1 cellular context compared by ENCODE assay signal in the genomic region with DNA sequence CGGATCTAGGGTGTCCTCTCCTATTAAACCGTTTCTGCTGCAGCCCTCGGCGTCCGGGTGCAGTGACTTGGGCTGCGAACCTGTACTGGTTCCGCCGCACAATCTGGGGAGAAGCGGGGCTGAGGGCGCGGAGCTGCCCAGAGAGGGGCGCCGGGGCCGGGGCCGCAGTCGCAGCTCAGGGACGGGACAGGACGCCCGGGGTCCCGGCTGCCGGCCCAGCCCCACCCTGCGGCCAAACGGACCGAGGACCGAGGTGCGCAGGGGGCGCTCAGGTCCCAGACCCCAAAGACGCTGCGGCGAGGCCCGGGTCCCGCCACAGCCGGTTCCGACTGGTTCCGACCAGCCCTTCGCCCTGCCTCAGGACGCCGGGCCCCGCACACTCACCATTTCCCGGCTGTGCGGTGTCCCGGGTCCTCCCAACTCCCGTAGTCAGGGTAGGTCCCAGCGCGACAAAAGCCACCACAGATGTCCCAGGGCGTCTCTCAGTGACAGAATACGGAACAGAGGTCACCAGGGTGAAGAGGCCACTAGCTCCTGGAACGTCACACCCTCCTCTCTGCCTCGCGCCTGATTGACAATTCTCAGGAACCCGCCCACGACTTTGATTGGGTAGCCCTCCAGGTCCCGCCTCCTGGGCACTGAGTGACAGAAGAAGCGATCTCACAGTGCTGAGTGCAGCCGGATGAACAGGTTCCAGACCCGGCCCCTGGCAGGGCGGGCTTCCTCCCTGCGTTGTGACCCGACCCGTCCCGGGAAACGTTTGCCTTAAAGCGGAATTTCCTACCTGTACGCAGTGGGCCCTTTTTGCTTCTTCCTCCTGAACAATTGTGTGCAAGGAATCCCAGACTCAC.
TF ChIP-seq lines count a peak whose summit lies in the region.

ZNF44 (minus strand) TSS at position 576 of the 851 bp plus-strand sequence; CDS start at position 387, 189 bp downstream.

TF ChIP-seq in WTC11, 78 proteins besides CTCF, POLR2A, EP300 and RAD21 (continued from another document and continues in another):
- no peak for TF ChIP-seq ZNF219 (CRISPR knock-in tag; IDR thresholded peaks at IDR 0.05; ENCODE audit: borderline replicate concordance)
- no peak; the same call in 1 of the 2 replicates for TF ChIP-seq FOXK1 (CRISPR knock-in tag; IDR thresholded peaks at IDR 0.05)
- TF ChIP-seq ZBTB43 (CRISPR knock-in tag; IDR thresholded peaks at IDR 0.05), result no peak
- TF ChIP-seq GRHL2 (CRISPR knock-in tag; IDR thresholded peaks at IDR 0.05; ENCODE audit: insufficient replicate concordance, severe bottlenecking), result no peak
- no peak for TF ChIP-seq IRF2 (CRISPR knock-in tag; IDR thresholded peaks at IDR 0.05; ENCODE audit: borderline replicate concordance, low read depth)
- TF ChIP-seq, protein P1, sequence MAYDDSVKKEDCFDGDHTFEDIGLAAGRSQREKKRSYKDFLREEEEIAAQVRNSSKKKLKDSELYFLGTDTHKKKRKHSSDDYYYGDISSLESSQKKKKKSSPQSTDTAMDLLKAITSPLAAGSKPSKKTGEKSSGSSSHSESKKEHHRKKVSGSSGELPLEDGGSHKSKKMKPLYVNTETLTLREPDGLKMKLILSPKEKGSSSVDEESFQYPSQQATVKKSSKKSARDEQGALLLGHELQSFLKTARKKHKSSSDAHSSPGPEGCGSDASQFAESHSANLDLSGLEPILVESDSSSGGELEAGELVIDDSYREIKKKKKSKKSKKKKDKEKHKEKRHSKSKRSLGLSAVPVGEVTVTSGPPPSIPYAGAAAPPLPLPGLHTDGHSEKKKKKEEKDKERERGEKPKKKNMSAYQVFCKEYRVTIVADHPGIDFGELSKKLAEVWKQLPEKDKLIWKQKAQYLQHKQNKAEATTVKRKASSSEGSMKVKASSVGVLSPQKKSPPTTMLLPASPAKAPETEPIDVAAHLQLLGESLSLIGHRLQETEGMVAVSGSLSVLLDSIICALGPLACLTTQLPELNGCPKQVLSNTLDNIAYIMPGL (CRISPR knock-in tag; IDR thresholded peaks at IDR 0.05), result peak; percentile 82
- TF ChIP-seq, protein P2, sequence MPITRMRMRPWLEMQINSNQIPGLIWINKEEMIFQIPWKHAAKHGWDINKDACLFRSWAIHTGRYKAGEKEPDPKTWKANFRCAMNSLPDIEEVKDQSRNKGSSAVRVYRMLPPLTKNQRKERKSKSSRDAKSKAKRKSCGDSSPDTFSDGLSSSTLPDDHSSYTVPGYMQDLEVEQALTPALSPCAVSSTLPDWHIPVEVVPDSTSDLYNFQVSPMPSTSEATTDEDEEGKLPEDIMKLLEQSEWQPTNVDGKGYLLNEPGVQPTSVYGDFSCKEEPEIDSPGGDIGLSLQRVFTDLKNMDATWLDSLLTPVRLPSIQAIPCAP (CRISPR knock-in tag; IDR thresholded peaks at IDR 0.05), result no peak
- no peak for TF ChIP-seq HMGA2 (CRISPR knock-in tag; IDR thresholded peaks at IDR 0.05)
- TF ChIP-seq ATF1 (CRISPR knock-in tag; IDR thresholded peaks at IDR 0.05), result no peak
- TF ChIP-seq ZNF263 (CRISPR knock-in tag; IDR thresholded peaks at IDR 0.05; ENCODE audit: low read depth), result no peak
- TF ChIP-seq OVOL2 (CRISPR knock-in tag; IDR thresholded peaks at IDR 0.05; ENCODE audit: borderline replicate concordance), result no peak
- TF ChIP-seq TCF7 (CRISPR knock-in tag; IDR thresholded peaks at IDR 0.05; ENCODE audit: low read depth), result no peak
- TF ChIP-seq ZNF671 (CRISPR knock-in tag; IDR thresholded peaks at IDR 0.05), result no peak
- peak; percentile 46; the same call in 1 of the 2 replicates for TF ChIP-seq FOXP1 (CRISPR knock-in tag; IDR thresholded peaks at IDR 0.05; ENCODE audit: borderline replicate concordance)
- TF ChIP-seq STAT6 (CRISPR knock-in tag; conservative IDR thresholded peaks at IDR 0.05; ENCODE audit: low read depth), result no peak
- no peak for TF ChIP-seq NFATC4 (CRISPR knock-in tag; IDR thresholded peaks at IDR 0.05)
- 0 out of 2 replicates have a peak, but pooled peaks have one; percentile 51 for TF ChIP-seq ELF4 (CRISPR knock-in tag; IDR thresholded peaks at IDR 0.05; ENCODE audit: low read depth)
- no peak for TF ChIP-seq KAT7 (CRISPR knock-in tag; IDR thresholded peaks at IDR 0.05; ENCODE audit: borderline replicate concordance)
- TF ChIP-seq, protein P3, sequence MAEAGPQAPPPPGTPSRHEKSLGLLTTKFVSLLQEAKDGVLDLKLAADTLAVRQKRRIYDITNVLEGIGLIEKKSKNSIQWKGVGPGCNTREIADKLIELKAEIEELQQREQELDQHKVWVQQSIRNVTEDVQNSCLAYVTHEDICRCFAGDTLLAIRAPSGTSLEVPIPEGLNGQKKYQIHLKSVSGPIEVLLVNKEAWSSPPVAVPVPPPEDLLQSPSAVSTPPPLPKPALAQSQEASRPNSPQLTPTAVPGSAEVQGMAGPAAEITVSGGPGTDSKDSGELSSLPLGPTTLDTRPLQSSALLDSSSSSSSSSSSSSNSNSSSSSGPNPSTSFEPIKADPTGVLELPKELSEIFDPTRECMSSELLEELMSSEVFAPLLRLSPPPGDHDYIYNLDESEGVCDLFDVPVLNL (CRISPR knock-in tag; IDR thresholded peaks at IDR 0.05; ENCODE audit: borderline replicate concordance, low read depth), result no peak
- TF ChIP-seq NFYB (CRISPR knock-in tag; conservative IDR thresholded peaks at IDR 0.05; ENCODE audit: low read depth), result peak; percentile 93
- TF ChIP-seq, protein P4, sequence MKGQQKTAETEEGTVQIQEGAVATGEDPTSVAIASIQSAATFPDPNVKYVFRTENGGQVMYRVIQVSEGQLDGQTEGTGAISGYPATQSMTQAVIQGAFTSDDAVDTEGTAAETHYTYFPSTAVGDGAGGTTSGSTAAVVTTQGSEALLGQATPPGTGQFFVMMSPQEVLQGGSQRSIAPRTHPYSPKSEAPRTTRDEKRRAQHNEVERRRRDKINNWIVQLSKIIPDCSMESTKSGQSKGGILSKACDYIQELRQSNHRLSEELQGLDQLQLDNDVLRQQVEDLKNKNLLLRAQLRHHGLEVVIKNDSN (CRISPR knock-in tag; IDR thresholded peaks at IDR 0.05), result no peak
- no peak for TF ChIP-seq ATF2 (CRISPR knock-in tag; IDR thresholded peaks at IDR 0.05; ENCODE audit: borderline replicate concordance, low read depth)
- no peak for TF ChIP-seq MXD4 (CRISPR knock-in tag; IDR thresholded peaks at IDR 0.05; ENCODE audit: borderline replicate concordance)
- no peak for TF ChIP-seq USF2 (CRISPR knock-in tag; IDR thresholded peaks at IDR 0.05)
- TF ChIP-seq FOXP4 (CRISPR knock-in tag; IDR thresholded peaks at IDR 0.05), result no peak
- no peak for TF ChIP-seq TEAD1 (CRISPR knock-in tag; IDR thresholded peaks at IDR 0.05)
- TF ChIP-seq JAZF1 (CRISPR knock-in tag; IDR thresholded peaks at IDR 0.05), result no peak
- TF ChIP-seq, protein P5, sequence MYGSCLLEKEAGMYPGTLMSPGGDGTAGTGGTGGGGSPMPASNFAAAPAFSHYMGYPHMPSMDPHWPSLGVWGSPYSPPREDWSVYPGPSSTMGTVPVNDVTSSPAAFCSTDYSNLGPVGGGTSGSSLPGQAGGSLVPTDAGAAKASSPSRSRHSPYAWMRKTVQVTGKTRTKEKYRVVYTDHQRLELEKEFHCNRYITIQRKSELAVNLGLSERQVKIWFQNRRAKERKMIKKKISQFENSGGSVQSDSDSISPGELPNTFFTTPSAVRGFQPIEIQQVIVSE (CRISPR knock-in tag; IDR thresholded peaks at IDR 0.05; ENCODE audit: borderline replicate concordance), result no peak
- TF ChIP-seq TP53 (CRISPR knock-in tag; IDR thresholded peaks at IDR 0.05), result peak; percentile 58; the same call in 1 of the 2 replicates
- TF ChIP-seq, protein P6, sequence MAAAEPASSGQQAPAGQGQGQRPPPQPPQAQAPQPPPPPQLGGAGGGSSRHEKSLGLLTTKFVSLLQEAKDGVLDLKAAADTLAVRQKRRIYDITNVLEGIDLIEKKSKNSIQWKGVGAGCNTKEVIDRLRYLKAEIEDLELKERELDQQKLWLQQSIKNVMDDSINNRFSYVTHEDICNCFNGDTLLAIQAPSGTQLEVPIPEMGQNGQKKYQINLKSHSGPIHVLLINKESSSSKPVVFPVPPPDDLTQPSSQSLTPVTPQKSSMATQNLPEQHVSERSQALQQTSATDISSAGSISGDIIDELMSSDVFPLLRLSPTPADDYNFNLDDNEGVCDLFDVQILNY (CRISPR knock-in tag; IDR thresholded peaks at IDR 0.05), result peak; percentile 25; the same call in 1 of the 2 replicates
- TF ChIP-seq FOXJ3 (CRISPR knock-in tag; IDR thresholded peaks at IDR 0.05; ENCODE audit: borderline replicate concordance), result no peak
- TF ChIP-seq SP1 (CRISPR knock-in tag; conservative IDR thresholded peaks at IDR 0.05), result peak; percentile 86
- no peak for TF ChIP-seq ATF6 (CRISPR knock-in tag; IDR thresholded peaks at IDR 0.05)
- no peak for TF ChIP-seq NFE2L1 (CRISPR knock-in tag; IDR thresholded peaks at IDR 0.05)
